In the genomic region with DNA sequence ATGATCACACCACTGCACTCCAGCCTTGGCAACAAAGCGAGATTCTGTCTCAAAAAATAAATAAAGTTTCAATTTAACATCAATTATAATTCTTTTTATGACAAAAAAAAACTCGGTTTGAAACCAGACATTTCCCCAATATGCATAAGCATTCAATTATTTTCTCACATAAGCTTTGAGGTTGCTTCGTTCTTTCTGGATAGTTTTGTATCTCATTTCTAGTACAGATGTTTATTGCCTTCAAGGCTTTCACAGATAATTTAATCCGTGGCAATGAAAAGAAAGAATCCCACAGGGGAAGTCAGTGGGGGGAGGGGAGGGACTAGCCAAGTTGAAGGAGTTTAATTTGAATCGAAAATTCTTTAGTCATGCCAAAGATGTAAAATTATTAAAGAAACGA, we compare ENCODE assay signal across 23 cellular contexts. TPM values are rescaled to one million over a fixed set of nuclear protein-coding genes. Genes with fewer than 3 reads are reported as not detected.
DNase-seq lines count a peak whose midpoint lies in the region; TF ChIP-seq lines count a peak whose summit lies in the region.
"Had no signal": no experiment of that assay in that cellular context is flagged by ENCODE, and none has a peak within 500 bp of the region (broad histone marks: within the 10 kb centered on the region; RNA-seq: fewer than 3 reads in every experiment).

No MANE protein-coding gene starts in this region.

- H2BK120ac ChIP-seq in H9 (ENCODE audit: low read depth, low read length, poor library complexity, severe bottlenecking): no peak overlapping the region

- H3K79me2 ChIP-seq in H9 (ENCODE audit: insufficient read depth, low read length): no peaks in the 10 kb centered on the region

- H3K27me3 Mint-ChIP-seq in H9 (ENCODE audit: low read depth): no peaks in the 10 kb centered on the region

- H3K36me3 Mint-ChIP-seq in H9 (ENCODE audit: insufficient read depth in 1 of 3, low read depth in 3 of 3): peaks cover 3 to 8% (median 4%) of the 10 kb centered on the region in 3 experiments; a peak in 5 of 7 replicates
- H3K36me3 Mint-ChIP-seq: CD14-positive monocyte had no signal

- no peak overlapping the region for H3K4me3 ChIP-seq in HAP-1
- H3K4me3 ChIP-seq in adipocyte (ENCODE audit: low read length): peak overlapping the region; percentile 35
- H3K4me3 ChIP-seq: A549; BLaER1 treated with 17β-estradiol and CSF1 and Interleukin-3, amounts not matched to agents 10 nM and 100 nM; GM23248 had no signal

- TF ChIP-seq CTCF in AG09319 (IDR thresholded peaks at IDR 0.05; ENCODE audit: low read depth, low read length): no peak
- no peak for TF ChIP-seq CTCF in H9 (conservative IDR thresholded peaks at IDR 0.05)

- H4K8ac ChIP-seq in H9 (replicated peaks; ENCODE audit: insufficient read length, low read depth, low read length): no peak overlapping the region

- H2BK20ac ChIP-seq in H9 (ENCODE audit: low read depth, low read length, poor library complexity, severe bottlenecking): no peak overlapping the region

- no peak overlapping the region for H3K23ac ChIP-seq in H9 (ENCODE audit: insufficient read length, low read depth, low read length)

- DNase-seq in AG09319 (ENCODE audit: extremely low read depth, low read depth): peak; percentile 35
- DNase-seq in HAP-1 (ENCODE audit: low spot score in 2 of 2): peak; percentile 13 to 26
- DNase-seq in adipocyte (ENCODE audit: low read depth): peak; percentile 36
- DNase-seq in fibroblast of peridontal ligament (ENCODE audit: extremely low read depth): peak; percentile 68
- DNase-seq in H9: no peak
- DNase-seq in HK-2 (ENCODE audit: unreplicated experiment): no peak
- DNase-seq in NCI-H748 treated with DMSO at 0.1 percent for 48 hours (lab: John Stamatoyannopoulos, UW): no peak
- DNase-seq in SW 1271 (lab: John Stamatoyannopoulos, UW): no peak
- DNase-seq: 8988T; AML-193; BE2C; CD4-positive, alpha-beta T cell; CD8-positive, alpha-beta memory T cell; DMS 273 treated with DMSO at 0.1 percent for 48 hours; DMS79; EL; GDM1; H7; HFFc6 had no signal

- H4K20me1 ChIP-seq in H9 (ENCODE audit: control insufficient read depth, insufficient read depth, insufficient read length): no peaks in the 10 kb centered on the region
- H4K20me1 ChIP-seq: BLaER1 treated with 17β-estradiol and CSF1 and Interleukin-3, amounts not matched to agents 10 nM and 100 nM had no signal

- WGBS in H9 (ENCODE audit: extremely low coverage, insufficient read length, low lambda C conversion rate): no CpG with 5 or more reads among the region's 6 CpGs

- no peak overlapping the region for H2AK5ac ChIP-seq in H9 (ENCODE audit: insufficient read length, low read length)

- peaks cover 5 to 7% of the 10 kb centered on the region in 2 experiments for H3K9me3 Mint-ChIP-seq in H9

- H2BK12ac ChIP-seq in H9 (ENCODE audit: insufficient read length, low read depth, low read length): no peak overlapping the region

- no peaks in the 10 kb centered on the region for H3K4me1 Mint-ChIP-seq in H9
- H3K4me1 Mint-ChIP-seq: CD14-positive monocyte; CD8-positive, alpha-beta memory T cell had no signal

- no peaks in the 10 kb centered on the region for H3K23me2 ChIP-seq in H9 (ENCODE audit: insufficient read length, low read depth, low read length, poor library complexity, severe bottlenecking)

- H3K4me1 ChIP-seq in HAP-1 (no peaks in the 10 kb centered on the region), adipocyte (ENCODE audit: control insufficient read depth, insufficient read depth, low read length) (peaks cover 16% of the 10 kb centered on the region), H9 (ENCODE audit: insufficient read depth, low read length) (no peaks in the 10 kb centered on the region)
- H3K4me1 ChIP-seq: A549; BE2C; BLaER1 treated with 17β-estradiol and CSF1 and Interleukin-3, amounts not matched to agents 10 nM and 100 nM had no signal

- no peak overlapping the region for H3K18ac ChIP-seq in H9 (ENCODE audit: insufficient read length, low read depth, low read length)

- H2BK15ac ChIP-seq in H9 (ENCODE audit: low read depth, low read length): no peak overlapping the region

- H4K91ac ChIP-seq in H9 (ENCODE audit: insufficient read length, low read depth, low read length): no peak overlapping the region

- H3K56ac ChIP-seq in H9 (ENCODE audit: insufficient read length, low read depth, low read length): no peak overlapping the region

- H3K14ac ChIP-seq in H9 (ENCODE audit: insufficient read depth, low read length): no peak overlapping the region

- H3K27ac ChIP-seq in H9 (ENCODE audit: insufficient read length, low read depth, low read length): no peak overlapping the region
- H3K27ac ChIP-seq: A549; BLaER1 treated with 17β-estradiol and CSF1 and Interleukin-3, amounts not matched to agents 10 nM and 100 nM; GM23248 had no signal

- H3K4me3 Mint-ChIP-seq in H9: no peak overlapping the region
- H3K4me3 Mint-ChIP-seq: CD14-positive monocyte; CD4-positive, alpha-beta T cell; CD8-positive, alpha-beta memory T cell; HFFc6 had no signal

- no peak overlapping the region for H3K27ac Mint-ChIP-seq in H9
- H3K27ac Mint-ChIP-seq: CD14-positive monocyte; CD4-positive, alpha-beta T cell; CD8-positive, alpha-beta memory T cell; HFFc6 had no signal

- H3K9ac ChIP-seq in adipocyte (ENCODE audit: low read length): peak overlapping the region; percentile 61
- H3K9ac ChIP-seq in H9 (ENCODE audit: extremely low read depth, insufficient read length, low read length): no peak overlapping the region
- H3K9ac ChIP-seq: BLaER1 treated with 17β-estradiol and CSF1 and Interleukin-3, amounts not matched to agents 10 nM and 100 nM; GM23248 had no signal

- peaks cover 3% of the 10 kb centered on the region; the same call in 1 of the 2 replicates for H3K27me3 ChIP-seq in HAP-1 (ENCODE audit: low read depth)
- no peaks in the 10 kb centered on the region for H3K27me3 ChIP-seq in adipocyte (replicated peaks; ENCODE audit: control insufficient read depth, insufficient read depth, low read length)
- no peaks in the 10 kb centered on the region for H3K27me3 ChIP-seq in H9 (ENCODE audit: insufficient read depth, low read length)
- H3K27me3 ChIP-seq: BLaER1 treated with 17β-estradiol and CSF1 and Interleukin-3, amounts not matched to agents 10 nM and 100 nM had no signal

- no peak overlapping the region for H3T11ph ChIP-seq in H9 (ENCODE audit: low read length)

- in situ Hi-C loops in HAP-1 (cut with MboI; ENCODE audit: low sequenced_read_pairs): no loop called here

- H3K9me3 ChIP-seq in HAP-1: no peaks in the 10 kb centered on the region
- H3K9me3 ChIP-seq in adipocyte (ENCODE audit: control insufficient read depth, low read length): peaks cover 5% of the 10 kb centered on the region
- no peaks in the 10 kb centered on the region for H3K9me3 ChIP-seq in H9 (ENCODE audit: control insufficient read depth, low read depth, low read length)
- H3K9me3 ChIP-seq: A549, BE2C had no signal

- no peak overlapping the region for H4K5ac ChIP-seq in H9 (ENCODE audit: insufficient read length, low read depth, low read length)

- no peak overlapping the region for H3K4ac ChIP-seq in H9 (ENCODE audit: low read depth, low read length)

- H3K4me2 ChIP-seq in H9 (ENCODE audit: insufficient read depth, insufficient read length, low read length): no peak overlapping the region
- H3K4me2 ChIP-seq: A549; BLaER1 treated with 17β-estradiol and CSF1 and Interleukin-3, amounts not matched to agents 10 nM and 100 nM had no signal

- H2BK5ac ChIP-seq in H9 (ENCODE audit: insufficient read length, low read length): no peak overlapping the region

- no peaks in the 10 kb centered on the region for H3K79me1 ChIP-seq in H9 (ENCODE audit: insufficient read depth, low read depth, low read length, poor library complexity, severe bottlenecking)

- H3K36me3 ChIP-seq in HAP-1 (replicated peaks): no peaks in the 10 kb centered on the region
- H3K36me3 ChIP-seq in adipocyte (ENCODE audit: control insufficient read depth, insufficient read depth, low read length, severe bottlenecking): no peaks in the 10 kb centered on the region
- H3K36me3 ChIP-seq: BE2C; BLaER1 treated with 17β-estradiol and CSF1 and Interleukin-3, amounts not matched to agents 10 nM and 100 nM had no signal

- no peak overlapping the region for H2AFZ ChIP-seq in H9 (ENCODE audit: low read length)

RNA-seq across cellular contexts. Expression of gene TSC22D1, which starts 29.6 kb away (rescaled TPM):
- 72.9 and 76.7 TPM in 2 replicates for total RNA-seq in H9 (2021)

Comparison
In these comparisons a context has a peak if more than half of its experiments do, and no peak if none do; other contexts are left out.
1. DNase-seq: peak in AG09319 (single experiment), HAP-1 (2 of 2), adipocyte (single experiment) and fibroblast of peridontal ligament (single experiment); none in H9 (single experiment), HK-2 (single experiment), NCI-H748 treated with DMSO at 0.1 percent for 48 hours (single experiment) and SW 1271 (0 of 2).